Comparison of ENCODE assay signal across 11 cellular contexts in the genomic region with DNA sequence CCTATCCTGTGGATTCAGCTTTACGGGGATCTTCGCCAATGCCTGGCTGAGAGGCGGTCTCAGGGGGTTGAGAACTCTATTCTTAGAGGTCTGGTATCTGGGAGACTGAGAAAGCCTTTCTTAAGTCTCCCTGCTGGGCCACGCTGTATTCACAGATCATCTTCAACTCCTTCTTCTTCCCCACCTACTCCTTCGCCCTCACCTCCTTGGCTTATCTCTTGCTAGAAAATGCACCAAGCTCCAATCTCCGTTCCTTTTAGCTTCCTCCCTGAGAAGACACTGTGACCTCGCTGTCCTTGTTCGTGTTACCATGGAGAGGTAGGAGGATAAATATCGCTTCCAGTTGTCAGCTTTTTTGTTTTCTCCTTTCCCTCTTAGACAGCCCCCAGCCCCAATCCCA. TPM values are rescaled to one million over a fixed set of nuclear protein-coding genes. Genes with fewer than 3 reads are reported as not detected.
DNase-seq lines count a peak whose midpoint lies in the region; ATAC-seq, FAIRE-seq and TF ChIP-seq lines count a peak whose summit lies in the region.
"Had no signal": no experiment of that assay in that cellular context is flagged by ENCODE, and none has a peak within 500 bp of the region (broad histone marks: within the 10 kb centered on the region; RNA-seq: fewer than 3 reads in every experiment).

No MANE protein-coding gene starts in this region.

- H3K79me2 ChIP-seq in neural progenitor cell (ENCODE audit: low read depth) = no peaks in the 10 kb centered on the region

- H3K27me3 ChIP-seq in CD8-positive, alpha-beta T cell (ENCODE audit: insufficient read depth, low read length) = no peaks in the 10 kb centered on the region
- H3K27me3 ChIP-seq in esophagus squamous epithelium (no peaks in the 10 kb centered on the region), neural progenitor cell (no peaks in the 10 kb centered on the region)
- H3K27me3 ChIP-seq: right lobe of liver had no signal

- WGBS in esophagus squamous epithelium, 2 donors = 42 to 50% methylated on average over 6 to 9 of the region's 9 CpGs
- 22 to 47% methylated on average over 9 of the region's 9 CpGs for WGBS in lower leg skin, 2 donors

- no peak for DNase-seq in CD8-positive, alpha-beta T cell
- DNase-seq in T-helper 17 cell (no peak), esophagus squamous epithelium (lab: John Stamatoyannopoulos, UW) (no peak), neural progenitor cell (ENCODE audit: low spot score) (peak; percentile 50), GF-D8 (lab: John Stamatoyannopoulos, UW) (no peak), lower leg skin (ENCODE audit: low spot score in 2 of 2) (no peak), HK-2 (ENCODE audit: unreplicated experiment) (no peak), GM12891 (ENCODE audit: insufficient read length, low spot score) (no peak)
- DNase-seq: NCI-H2081 had no signal

- POLR2A ChIA-PET in CD8-positive, alpha-beta T cell (lab: Charles Lee) = no interaction called here

- H3K27me3 Mint-ChIP-seq in CD8-positive, alpha-beta T cell (ENCODE audit: low read depth) = peaks cover 6% of the 10 kb centered on the region
- H3K27me3 Mint-ChIP-seq in T-helper 17 cell (no peaks in the 10 kb centered on the region), neural progenitor cell (ENCODE audit: insufficient read depth, low read depth) (peaks cover 12% of the 10 kb centered on the region)

- peak overlapping the region; percentile 72 for H3K4me2 ChIP-seq in neural progenitor cell

- no peak for TF ChIP-seq POLR2A in esophagus squamous epithelium (IDR thresholded peaks at IDR 0.05)
- no peak for TF ChIP-seq POLR2A in lower leg skin (IDR thresholded peaks at IDR 0.05)
- no peak for TF ChIP-seq POLR2A in GM12891 (IDR thresholded peaks at IDR 0.05; ENCODE audit: low read depth, low read length)

- H3K27ac Mint-ChIP-seq in CD8-positive, alpha-beta T cell = no peak overlapping the region
- no peak overlapping the region for H3K27ac Mint-ChIP-seq in T-helper 17 cell
- H3K27ac Mint-ChIP-seq in neural progenitor cell = no peak overlapping the region

- no peaks in the 10 kb centered on the region for H3K9me3 ChIP-seq in CD8-positive, alpha-beta T cell (ENCODE audit: low read length)
- no peaks in the 10 kb centered on the region for H3K9me3 ChIP-seq in T-helper 17 cell (ENCODE audit: control insufficient read depth, low read length, poor library complexity, severe bottlenecking)
- H3K9me3 ChIP-seq in esophagus squamous epithelium = no peaks in the 10 kb centered on the region
- no peaks in the 10 kb centered on the region for H3K9me3 ChIP-seq in neural progenitor cell (ENCODE audit: low read depth)
- H3K9me3 ChIP-seq: right lobe of liver had no signal

- intact Hi-C loops in CD8-positive, alpha-beta T cell (cut with DNase I, micrococcal nuclease) = no loop called here
- intact Hi-C loops in esophagus squamous epithelium (cut with DNase I) (no loop called here), lower leg skin (cut with DNase I; ENCODE audit: low total_unique reads) (no loop called here)

- no peak for FAIRE-seq in GM12891 (lab: Jason Lieb, UNC)

- no peaks in the 10 kb centered on the region for H4K20me1 ChIP-seq in neural progenitor cell (ENCODE audit: low read depth)

- H2AFZ ChIP-seq in neural progenitor cell (replicated peaks) = peak overlapping the region; percentile 60

- no peaks in the 10 kb centered on the region for H3K4me1 ChIP-seq in CD8-positive, alpha-beta T cell (ENCODE audit: insufficient read depth, low read length)
- peaks cover 0 to 66% (median 7%) of the 10 kb centered on the region in 3 donors for H3K4me1 ChIP-seq in esophagus squamous epithelium
- H3K4me1 ChIP-seq in neural progenitor cell = peaks cover 3% of the 10 kb centered on the region
- H3K4me1 ChIP-seq: right lobe of liver had no signal

- TF ChIP-seq CTCF in CD8-positive, alpha-beta T cell (IDR thresholded peaks at IDR 0.05) = no peak
- TF ChIP-seq CTCF in esophagus squamous epithelium (IDR thresholded peaks at IDR 0.05) = no peak
- TF ChIP-seq CTCF in neural progenitor cell (IDR thresholded peaks at IDR 0.05) = no peak
- TF ChIP-seq CTCF in lower leg skin (IDR thresholded peaks at IDR 0.05) = no peak

- no peaks in the 10 kb centered on the region for H3K36me3 ChIP-seq in CD8-positive, alpha-beta T cell (ENCODE audit: insufficient read depth, low read length)
- H3K36me3 ChIP-seq in esophagus squamous epithelium (no peaks in the 10 kb centered on the region), neural progenitor cell (no peaks in the 10 kb centered on the region)
- H3K36me3 ChIP-seq: right lobe of liver had no signal

- H3K27ac ChIP-seq in CD8-positive, alpha-beta T cell (ENCODE audit: low read depth, low read length) = no peak overlapping the region
- H3K27ac ChIP-seq in esophagus squamous epithelium (peak overlapping the region; percentile 19 to 92 (median 88)), neural progenitor cell (no peak overlapping the region)
- H3K27ac ChIP-seq: right lobe of liver, VCaP had no signal

- CTCF ChIA-PET in CD8-positive, alpha-beta T cell (lab: Charles Lee) = no interaction called here

- H3K9ac ChIP-seq in neural progenitor cell = no peak overlapping the region

- peaks cover 18% of the 10 kb centered on the region for H3F3A ChIP-seq in neural progenitor cell (ENCODE audit: low read depth)

- peak overlapping the region; percentile 43 for H3K4me3 ChIP-seq in CD8-positive, alpha-beta T cell (ENCODE audit: low read depth, low read length)
- H3K4me3 ChIP-seq in esophagus squamous epithelium (peak overlapping the region in 3 of 4 donors; percentile 55 to 65 (median 55)), neural progenitor cell (peak overlapping the region; percentile 58), lower leg skin (ENCODE audit: low read depth, poor library complexity, severe bottlenecking) (no peak overlapping the region)

- H3K36me3 Mint-ChIP-seq in CD8-positive, alpha-beta T cell = no peaks in the 10 kb centered on the region
- no peaks in the 10 kb centered on the region for H3K36me3 Mint-ChIP-seq in T-helper 17 cell (ENCODE audit: low read depth)
- no peaks in the 10 kb centered on the region for H3K36me3 Mint-ChIP-seq in neural progenitor cell

- H3K4me1 Mint-ChIP-seq in CD8-positive, alpha-beta T cell (ENCODE audit: low read depth) = peaks cover 9% of the 10 kb centered on the region
- H3K4me1 Mint-ChIP-seq in T-helper 17 cell (peaks cover 18% of the 10 kb centered on the region), neural progenitor cell (peaks cover 3% of the 10 kb centered on the region)

- ATAC-seq in CD8-positive, alpha-beta T cell = no peak
- peak; percentile 9 for ATAC-seq in T-helper 17 cell

- no peaks in the 10 kb centered on the region for H3K9me3 Mint-ChIP-seq in CD8-positive, alpha-beta T cell
- no peaks in the 10 kb centered on the region for H3K9me3 Mint-ChIP-seq in neural progenitor cell

- H3K4me3 Mint-ChIP-seq in CD8-positive, alpha-beta T cell = peak overlapping the region; percentile 69
- H3K4me3 Mint-ChIP-seq in T-helper 17 cell = peak overlapping the region; percentile 85
- H3K4me3 Mint-ChIP-seq in neural progenitor cell = peak overlapping the region; percentile 82

TF ChIP-seq in GM12891, 5 proteins besides CTCF, POLR2A, EP300 and RAD21:
- TF ChIP-seq TAF1 (IDR thresholded peaks at IDR 0.05; ENCODE audit: low read depth, low read length) = no peak
- no peak for TF ChIP-seq PAX5 (IDR thresholded peaks at IDR 0.05; ENCODE audit: insufficient read depth, low read length, severe bottlenecking)
- TF ChIP-seq POLR2AphosphoS5 (IDR thresholded peaks at IDR 0.05; ENCODE audit: low read depth, low read length) = no peak
- no peak for TF ChIP-seq POU2F2 (IDR thresholded peaks at IDR 0.05; ENCODE audit: low read depth, low read length)
- TF ChIP-seq SPI1 (IDR thresholded peaks at IDR 0.05; ENCODE audit: low read depth, low read length) = no peak

RNA-seq across cellular contexts. Expression of a gene that starts 0.5 kb away (rescaled TPM):
- under 1 TPM; 0.41 to 0.67 TPM for total RNA-seq in CD8-positive, alpha-beta T cell
- total RNA-seq in T-helper 17 cell = 10 to 100 TPM; 17.8 to 20.5 TPM
- total RNA-seq in esophagus squamous epithelium = 10 to 100 TPM; 20.2 to 38.1 (median 33.4) TPM
- total RNA-seq in neural progenitor cell (ENCODE audit: low replicate concordance) = 14.8 and 15.4 TPM in 2 replicates
- total RNA-seq in lower leg skin = 10 to 100 TPM; 38.1 to 93.3 (median 43.3) TPM
- polyA plus RNA-seq in GM12891 (2012; ENCODE audit: low read depth, missing spikeins) = 2.3 TPM

Comparison
In these comparisons a context has a peak if more than half of its experiments do, and no peak if none do; other contexts are left out.
1. H3K27ac ChIP-seq: peak in esophagus squamous epithelium (4 of 4); none in CD8-positive, alpha-beta T cell (single experiment) and neural progenitor cell (single experiment).
2. Peak in every context shown above with its lines, with median percentiles within 50 percentile points of each other: H3K4me3 Mint-ChIP-seq.